In genomic region chr1:110555807-110556470, GRCh38 we compare ENCODE assay signal across 10 cellular contexts. TPM values are rescaled to one million over a fixed set of nuclear protein-coding genes. Genes with fewer than 3 reads are reported as not detected.
A peak's percentile ranks its signal among the peaks of the same experiment; 100 is the strongest.
DNase-seq lines count a peak whose midpoint lies in the region; ATAC-seq and TF ChIP-seq lines count a peak whose summit lies in the region.
"Had no signal": no experiment of that assay in that cellular context is flagged by ENCODE, and none has a peak within 500 bp of the region (broad histone marks: within the 10 kb centered on the region; RNA-seq: fewer than 3 reads in every experiment).

No MANE protein-coding gene starts in this region.

- no peak for TF ChIP-seq EP300 in suprapubic skin (IDR thresholded peaks at IDR 0.05)

- no peak overlapping the region for H3K4me3 Mint-ChIP-seq in osteocyte (ENCODE audit: unreplicated experiment)

- no peaks in the 10 kb centered on the region for H3K4me1 Mint-ChIP-seq in osteocyte (ENCODE audit: unreplicated experiment)

- H3K9me3 ChIP-seq in left lung (no peaks in the 10 kb centered on the region), suprapubic skin (no peaks in the 10 kb centered on the region)

- no peak for TF ChIP-seq POLR2A in suprapubic skin (IDR thresholded peaks at IDR 0.05)

- peak; percentile 11 for ATAC-seq in left lung
- ATAC-seq in GM19467 (IDR thresholded peaks at IDR 0.05; ENCODE audit: unreplicated experiment) = no peak

- H3K4me3 ChIP-seq in left lung = no peak overlapping the region
- peak overlapping the region; percentile 43 for H3K4me3 ChIP-seq in suprapubic skin
- H3K4me3 ChIP-seq: lung had no signal

- H3K4me1 ChIP-seq in left lung (peaks cover 0 to 10% of the 10 kb centered on the region in 2 donors), suprapubic skin (peaks cover 12% of the 10 kb centered on the region)

- no peaks in the 10 kb centered on the region for H3K9me3 Mint-ChIP-seq in osteocyte (ENCODE audit: unreplicated experiment)

- H3K27ac Mint-ChIP-seq in osteocyte (ENCODE audit: unreplicated experiment) = no peak overlapping the region

- peaks cover 9 to 93% of the 10 kb centered on the region in 2 donors for H3K27me3 ChIP-seq in left lung
- peaks cover 63% of the 10 kb centered on the region for H3K27me3 ChIP-seq in suprapubic skin

- TF ChIP-seq CTCF in left lung (IDR thresholded peaks at IDR 0.05) = no peak
- no peak for TF ChIP-seq CTCF in suprapubic skin (IDR thresholded peaks at IDR 0.05)
- no peak for TF ChIP-seq CTCF in osteocyte (IDR thresholded peaks at IDR 0.05)

- no peaks in the 10 kb centered on the region for H3K36me3 ChIP-seq in left lung
- no peaks in the 10 kb centered on the region for H3K36me3 ChIP-seq in suprapubic skin

- H3K27ac ChIP-seq in caudate nucleus (ENCODE audit: low read depth, low read length) (peak overlapping the region; percentile 84), left lung (no peak overlapping the region), suprapubic skin (peak overlapping the region; percentile 43)
- H3K27ac ChIP-seq: HL-60 had no signal

- DNase-seq in DMS79 treated with DMSO at 0.1 percent for 48 hours (lab: John Stamatoyannopoulos, UW) (peak; percentile 7), DMS79 (lab: John Stamatoyannopoulos, UW) (no peak), caudate nucleus (lab: John Stamatoyannopoulos, UW) (peak in 56 of 61 donors; percentile 27 to 97 (median 90)), left lung (no peak), suprapubic skin (ENCODE audit: low spot score in 2 of 2) (no peak), osteocyte (ENCODE audit: extremely low spot score, unreplicated experiment) (no peak)
- DNase-seq in stimulated activated CD4-positive, alpha-beta T cell treated with anti-CD3 and anti-CD28 coated beads, Interleukin-2, amount 100 ng/mL, for 48 hours = no peak

- no peaks in the 10 kb centered on the region for H3K36me3 Mint-ChIP-seq in osteocyte (ENCODE audit: unreplicated experiment)

- WGBS in suprapubic skin = 44% methylated on average over 11 of the region's 11 CpGs

- H3K27me3 Mint-ChIP-seq in osteocyte (ENCODE audit: unreplicated experiment) = peaks cover 26% of the 10 kb centered on the region

- intact Hi-C loops in left lung (cut with DNase I) = no loop called here

RNA-seq across cellular contexts. Expression of gene KCNA10, which starts 37.0 kb away (rescaled TPM):
- total RNA-seq in left lung = not detected
- not detected for total RNA-seq in suprapubic skin
- not detected in 2 replicates for total RNA-seq in osteocyte
- total RNA-seq: lung had no signal

RNA-seq across cellular contexts. Expression of gene KCNA2, which starts 50.2 kb away (rescaled TPM):
- total RNA-seq in left lung = under 1 TPM; 0.42 to 0.50 TPM
- under 1 TPM; 0.34 to 0.97 (median 0.54) TPM for total RNA-seq in suprapubic skin
- 0.05 TPM in 1 of 2 replicates, not detected in the other for total RNA-seq in osteocyte

Comparison
In these comparisons a context has a peak if more than half of its experiments do, and no peak if none do; other contexts are left out.
1. DNase-seq: peak in DMS79 treated with DMSO at 0.1 percent for 48 hours (single experiment) and caudate nucleus (56 of 61); none in DMS79 (single experiment), left lung (0 of 2), suprapubic skin (0 of 2), osteocyte (single experiment) and stimulated activated CD4-positive, alpha-beta T cell treated with anti-CD3 and anti-CD28 coated beads, Interleukin-2, amount 100 ng/mL, for 48 hours (0 of 2).
2. H3K27ac ChIP-seq: peak in caudate nucleus (single experiment) and suprapubic skin (single experiment); none in left lung (0 of 2).